22 cellular contexts compared by ENCODE assay signal in the genomic region with DNA sequence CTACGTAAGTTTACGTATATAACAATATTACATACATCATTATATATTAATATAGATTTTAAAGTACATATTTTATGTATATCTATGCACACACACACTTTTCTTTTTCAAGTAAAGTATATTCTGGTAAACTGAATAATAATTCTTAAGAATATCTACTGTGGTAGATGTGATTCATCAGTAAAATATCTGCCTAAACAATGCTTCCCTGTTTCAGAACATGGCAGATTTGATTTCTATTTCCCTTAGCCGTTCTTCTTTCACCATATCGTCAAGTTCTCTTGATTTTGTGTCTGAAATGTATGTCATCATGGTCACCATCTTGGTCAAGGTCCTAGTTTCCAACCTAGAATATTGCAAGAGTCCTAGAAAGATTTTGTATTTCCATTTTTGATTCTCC.
DNase-seq lines count a peak whose midpoint lies in the region; ATAC-seq and TF ChIP-seq lines count a peak whose summit lies in the region.
"Had no signal": no experiment of that assay in that cellular context is flagged by ENCODE, and none has a peak within 500 bp of the region (broad histone marks: within the 10 kb centered on the region; RNA-seq: fewer than 3 reads in every experiment).

No MANE protein-coding gene starts in this region.

- H2AFZ ChIP-seq in osteoblast (ENCODE audit: low read length), result peak overlapping the region; percentile 61

- H3K4me3 Mint-ChIP-seq in WTC11, result no peak overlapping the region
- H3K4me3 Mint-ChIP-seq: CD4-positive, alpha-beta T cell; HFFc6; mesothelial cell of epicardium had no signal

- H3K4me2 ChIP-seq in osteoblast (ENCODE audit: insufficient read depth, low read length), result no peak overlapping the region

- CTCF ChIA-PET in WTC11 (lab: Charles Lee), result no interaction called here

- POLR2A ChIA-PET in WTC11 (lab: Charles Lee), result no interaction called here

- no peak for ATAC-seq in gastrocnemius medialis
- ATAC-seq in WTC11, result no peak
- ATAC-seq: left colon had no signal

- no peak overlapping the region for H3K27ac Mint-ChIP-seq in WTC11
- H3K27ac Mint-ChIP-seq: CD4-positive, alpha-beta T cell; HFFc6; mesothelial cell of epicardium; progenitor cell of endocrine pancreas had no signal

- in situ Hi-C loops in SK-MEL-5 (cut with HindIII; ENCODE audit: low pct_unique_long_range_greater_than_20kb, low sequenced_read_pairs), result no loop called here
- in situ Hi-C loops in gastrocnemius medialis (cut with MboI; ENCODE audit: low sequenced_read_pairs in 4 of 4), result no loop called here

- H3K79me2 ChIP-seq in osteoblast (ENCODE audit: insufficient read depth, low read length), result no peaks in the 10 kb centered on the region

- H3K36me3 Mint-ChIP-seq in WTC11, result no peaks in the 10 kb centered on the region

- H3K27ac ChIP-seq in osteoblast (ENCODE audit: low read depth, low read length), result no peak overlapping the region
- H3K27ac ChIP-seq in gastrocnemius medialis, result no peak overlapping the region

- H3K36me3 ChIP-seq in osteoblast (ENCODE audit: insufficient read depth, low read length) (no peaks in the 10 kb centered on the region), gastrocnemius medialis (no peaks in the 10 kb centered on the region)

- no peaks in the 10 kb centered on the region for H3K4me1 ChIP-seq in osteoblast (ENCODE audit: insufficient read depth, low read length)
- H3K4me1 ChIP-seq in gastrocnemius medialis, result no peaks in the 10 kb centered on the region

- no peaks in the 10 kb centered on the region for H3K4me1 Mint-ChIP-seq in WTC11

- intact Hi-C loops in head of caudate nucleus (cut with DNase I) (no loop called here), gastrocnemius medialis (cut with DNase I; ENCODE audit: low total_unique reads) (no loop called here)

- TF ChIP-seq CTCF in epithelial cell of esophagus (IDR thresholded peaks at IDR 0.05; ENCODE audit: insufficient read depth, low read depth, low read length, missing control alignments) (no peak), osteoblast (IDR thresholded peaks at IDR 0.05; ENCODE audit: extremely low read depth, low read depth, low read length) (no peak), gastrocnemius medialis (IDR thresholded peaks at IDR 0.05 in 4 of 5, conservative IDR thresholded peaks at IDR 0.05 in 1 of 5) (no peak), WTC11 (IDR thresholded peaks at IDR 0.05) (no peak)

- H3K9me3 ChIP-seq in osteoblast (ENCODE audit: low read depth, low read length), result no peaks in the 10 kb centered on the region
- no peaks in the 10 kb centered on the region for H3K9me3 ChIP-seq in gastrocnemius medialis

- H3K27me3 Mint-ChIP-seq in WTC11 (ENCODE audit: low read depth), result no peaks in the 10 kb centered on the region
- H3K27me3 Mint-ChIP-seq: CD4-positive, alpha-beta T cell; progenitor cell of endocrine pancreas had no signal

- H3K4me3 ChIP-seq in epithelial cell of esophagus (ENCODE audit: low read length) (no peak overlapping the region), osteoblast (ENCODE audit: insufficient read depth, low read length) (no peak overlapping the region), gastrocnemius medialis (no peak overlapping the region)

- H4K20me1 ChIP-seq in osteoblast (ENCODE audit: insufficient read depth, low read length), result no peaks in the 10 kb centered on the region

- DNase-seq in EH (ENCODE audit: low read depth) (peak; percentile 10), SK-MEL-5 (ENCODE audit: low read depth, low spot score) (peak; percentile 40), epithelial cell of esophagus (ENCODE audit: low read depth) (peak; percentile 35), osteoblast (ENCODE audit: insufficient read length, low spot score, missing footprints) (peak; percentile 14), head of caudate nucleus (no peak), C1 segment of cervical spinal cord (lab: John Stamatoyannopoulos, UW) (no peak), gastrocnemius medialis (no peak), WTC11 (ENCODE audit: low spot score) (no peak)
- DNase-seq: activated CD4-positive, alpha-beta T cell treated with anti-CD3 and anti-CD28 coated beads, Interleukin-2, amount 50 U/mL, for 1 hour; activated CD8-positive, alpha-beta memory T cell treated with anti-CD3 and anti-CD28 coated beads, Interleukin-2, amount 50 U/mL, for 4 hours; CD4-positive, alpha-beta T cell; DMS79; effector CD4-positive, alpha-beta T cell; HFFc6; Karpas-422; left colon; NCI-H1105; NCI-H2081; RPMI8226; SW 1271 had no signal

- no peak for TF ChIP-seq POLR2A in gastrocnemius medialis (IDR thresholded peaks at IDR 0.05)

- H3K27me3 ChIP-seq in osteoblast (ENCODE audit: insufficient read depth, low read length) (no peaks in the 10 kb centered on the region), gastrocnemius medialis (no peaks in the 10 kb centered on the region)

- 0 out of 2 replicates have a peak, but pooled peaks cover 3% of the 10 kb centered on the region for H3K9me3 Mint-ChIP-seq in WTC11

TF ChIP-seq in WTC11, 78 proteins besides CTCF, POLR2A, EP300 and RAD21:
- TF ChIP-seq OVOL2 (CRISPR knock-in tag; IDR thresholded peaks at IDR 0.05; ENCODE audit: borderline replicate concordance) (no peak), ZNF396 (CRISPR knock-in tag; IDR thresholded peaks at IDR 0.05; ENCODE audit: borderline replicate concordance) (no peak), CREM (CRISPR knock-in tag; IDR thresholded peaks at IDR 0.05) (no peak), KAT7 (CRISPR knock-in tag; IDR thresholded peaks at IDR 0.05; ENCODE audit: borderline replicate concordance) (no peak), SOX15 (CRISPR knock-in tag; IDR thresholded peaks at IDR 0.05) (no peak), SMAD3 (CRISPR knock-in tag; IDR thresholded peaks at IDR 0.05; ENCODE audit: borderline replicate concordance) (no peak), ZNF671 (CRISPR knock-in tag; IDR thresholded peaks at IDR 0.05) (no peak)
- TF ChIP-seq, protein P1, sequence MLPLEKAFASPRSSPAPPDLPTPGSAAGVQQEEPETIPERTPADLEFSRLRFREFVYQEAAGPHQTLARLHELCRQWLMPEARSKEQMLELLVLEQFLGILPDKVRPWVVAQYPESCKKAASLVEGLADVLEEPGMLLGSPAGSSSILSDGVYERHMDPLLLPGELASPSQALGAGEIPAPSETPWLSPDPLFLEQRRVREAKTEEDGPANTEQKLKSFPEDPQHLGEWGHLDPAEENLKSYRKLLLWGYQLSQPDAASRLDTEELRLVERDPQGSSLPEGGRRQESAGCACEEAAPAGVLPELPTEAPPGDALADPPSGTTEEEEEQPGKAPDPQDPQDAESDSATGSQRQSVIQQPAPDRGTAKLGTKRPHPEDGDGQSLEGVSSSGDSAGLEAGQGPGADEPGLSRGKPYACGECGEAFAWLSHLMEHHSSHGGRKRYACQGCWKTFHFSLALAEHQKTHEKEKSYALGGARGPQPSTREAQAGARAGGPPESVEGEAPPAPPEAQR (CRISPR knock-in tag; IDR thresholded peaks at IDR 0.05), result no peak

Comparison
In these comparisons a context has a peak if more than half of its experiments do, and no peak if none do; other contexts are left out.
1. DNase-seq: peak in EH (single experiment), SK-MEL-5 (single experiment), epithelial cell of esophagus (single experiment) and osteoblast (single experiment); none in head of caudate nucleus (0 of 42), C1 segment of cervical spinal cord (0 of 14), gastrocnemius medialis (0 of 2) and WTC11 (single experiment).